ENCODE assay signal across 19 cellular contexts in genomic region chr16:86783626-86784266, GRCh38.
DNase-seq lines count a peak whose midpoint lies in the region; ATAC-seq lines count a peak whose summit lies in the region.
"Had no signal": no experiment of that assay in that cellular context is flagged by ENCODE, and none has a peak within 500 bp of the region (broad histone marks: within the 10 kb centered on the region; RNA-seq: fewer than 3 reads in every experiment).

No MANE protein-coding gene starts in this region.

- no peaks in the 10 kb centered on the region for H3K27me3 ChIP-seq in MG63
- peaks cover 9% of the 10 kb centered on the region; the same call in 1 of the 2 replicates for H3K27me3 ChIP-seq in HAP-1 (ENCODE audit: low read depth)

- ATAC-seq in HG03139 (IDR thresholded peaks at IDR 0.05; ENCODE audit: unreplicated experiment) (no peak), left ventricle myocardium superior (no peak)
- ATAC-seq: activated CD8-positive, alpha-beta T cell treated with anti-CD3 and anti-CD28 coated beads for 36 hours; activated T-cell treated with anti-CD3 and anti-CD28 coated beads, Interleukin-2, amount 50 U/mL, for 72 hours; Panc1; T-cell had no signal

- H3K36me3 ChIP-seq in MG63 (no peaks in the 10 kb centered on the region), HAP-1 (replicated peaks) (no peaks in the 10 kb centered on the region)

- intact Hi-C loops in left ventricle myocardium superior (cut with micrococcal nuclease): no loop called here

- H3K9me3 ChIP-seq in MG63 (no peaks in the 10 kb centered on the region), HAP-1 (no peaks in the 10 kb centered on the region)

- no peak overlapping the region for H3K4me3 ChIP-seq in MG63
- no peak overlapping the region for H3K4me3 ChIP-seq in HAP-1
- H3K4me3 ChIP-seq: lung had no signal

- H3K4me1 ChIP-seq in HAP-1: no peaks in the 10 kb centered on the region

- DNase-seq in AG20443 (ENCODE audit: low spot score) (peak; percentile 78), MG63 (peak; percentile 100), dedifferentiated amniotic fluid mesenchymal stem cell (ENCODE audit: extremely low spot score) (peak; percentile 40), mesenteric fat pad (ENCODE audit: low spot score) (peak; percentile 45), germinal center (ENCODE audit: low spot score) (no peak), HAP-1 (ENCODE audit: low spot score in 2 of 2) (no peak), left ventricle myocardium superior (no peak)
- DNase-seq: activated CD8-positive, alpha-beta T cell treated with anti-CD3 and anti-CD28 coated beads for 36 hours; activated naive CD8-positive, alpha-beta T cell treated with anti-CD3 and anti-CD28 coated beads, Interleukin-2, amount 10 ng/mL, durations not matched to agents 7 days and 5 days; activated T-cell treated with anti-CD3 and anti-CD28 coated beads, Interleukin-2, amount 50 U/mL, for 72 hours; effector memory CD4-positive, alpha-beta T cell; foreskin melanocyte; HCEC 1CT; MM.1S; NCI-H526 treated with DMSO at 0.1 percent for 48 hours; T-cell had no signal

- in situ Hi-C loops in HAP-1 (cut with MboI; ENCODE audit: low sequenced_read_pairs): no loop called here

Comparison
In these comparisons a context has a peak if more than half of its experiments do, and no peak if none do; other contexts are left out.
1. DNase-seq: peak in AG20443 (single experiment), MG63 (single experiment), dedifferentiated amniotic fluid mesenchymal stem cell (single experiment) and mesenteric fat pad (single experiment); none in germinal center (single experiment), HAP-1 (0 of 2) and left ventricle myocardium superior (single experiment).